Comparison of ENCODE assay signal across 20 cellular contexts in genomic region chr1:207188901-207189300, GRCh38.
DNase-seq lines count a peak whose midpoint lies in the region; ATAC-seq, FAIRE-seq and TF ChIP-seq lines count a peak whose summit lies in the region.
"Had no signal": no experiment of that assay in that cellular context is flagged by ENCODE, and none has a peak within 500 bp of the region (broad histone marks: within the 10 kb centered on the region; RNA-seq: fewer than 3 reads in every experiment).

No MANE protein-coding gene starts in this region.

- H3K4me1 ChIP-seq in left ventricle myocardium inferior = no peaks in the 10 kb centered on the region
- H3K4me1 ChIP-seq in right atrium auricular region = no peaks in the 10 kb centered on the region
- H3K4me1 ChIP-seq in pancreas = peaks cover 0 to 3% (median 0%) of the 10 kb centered on the region in 3 donors

- no peaks in the 10 kb centered on the region for H3K36me3 ChIP-seq in left ventricle myocardium inferior
- no peaks in the 10 kb centered on the region for H3K36me3 ChIP-seq in right atrium auricular region
- H3K36me3 ChIP-seq in pancreas = no peaks in the 10 kb centered on the region

- intact Hi-C loops in left ventricle myocardium inferior (cut with micrococcal nuclease) = no loop called here
- intact Hi-C loops in pancreas (cut with DNase I) = no loop called here

- no peaks in the 10 kb centered on the region for H3K9me3 ChIP-seq in left ventricle myocardium inferior (replicated peaks)
- no peaks in the 10 kb centered on the region for H3K9me3 ChIP-seq in right atrium auricular region
- no peaks in the 10 kb centered on the region for H3K9me3 ChIP-seq in pancreas
- H3K9me3 ChIP-seq: SK-N-SH had no signal

- DNase-seq in left ventricle myocardium inferior (no peak), right atrium auricular region (ENCODE audit: low spot score) (no peak), dermis microvascular lymphatic vessel endothelial cell (ENCODE audit: low read depth in 2 of 2) (peak; percentile 20 to 46), pancreas (no peak), occipital lobe (lab: John Stamatoyannopoulos, UW) (no peak), AG08396 (ENCODE audit: low spot score) (no peak), SIG-M5 treated with dmso at 0.1 percent for 504 hours (lab: John Stamatoyannopoulos, UW; ENCODE audit: unreplicated experiment) (no peak)
- DNase-seq in central memory CD4-positive, alpha-beta T cell = no peak
- DNase-seq: DMS79, IMR-90, NCI-H1105 treated with DMSO at 0.1 percent for 48 hours, NCI-H2081 treated with DMSO at 0.1 percent for 48 hours, NCI-H2171 treated with DMSO at 0.1 percent for 48 hours, NCI-H524 treated with DMSO at 0.1 percent for 48 hours, SHP77 treated with DMSO at 0.1 percent for 48 hours, SK-N-SH had no signal

- no peak overlapping the region for H3K4me3 ChIP-seq in left ventricle myocardium inferior
- no peak overlapping the region for H3K4me3 ChIP-seq in right atrium auricular region
- H3K4me3 ChIP-seq in pancreas = no peak overlapping the region

- peak; percentile 34 for FAIRE-seq in pancreas (lab: Jason Lieb, UNC)
- FAIRE-seq: D721Med, H54 had no signal

- H3K27me3 ChIP-seq in left ventricle myocardium inferior (ENCODE audit: low read depth) (no peaks in the 10 kb centered on the region), right atrium auricular region (no peaks in the 10 kb centered on the region), pancreas (no peaks in the 10 kb centered on the region)

- TF ChIP-seq CTCF in left ventricle myocardium inferior (IDR thresholded peaks at IDR 0.05; ENCODE audit: borderline replicate concordance) = no peak
- TF ChIP-seq CTCF in right atrium auricular region (IDR thresholded peaks at IDR 0.05) = no peak
- no peak for TF ChIP-seq CTCF in pancreas (IDR thresholded peaks at IDR 0.05)

- peak in 2 of 4 donors; percentile 12 to 35 for ATAC-seq in pancreas

- H3K27ac ChIP-seq in left ventricle myocardium inferior (replicated peaks) (peak overlapping the region; percentile 4), right atrium auricular region (no peak overlapping the region), pancreas (no peak overlapping the region)
- H3K27ac ChIP-seq: C4-2B, RWPE1 had no signal

- WGBS in pancreas, 2 donors = 41 to 54% methylated on average over 1 of the region's 1 CpG

Comparison
In these comparisons a context has a peak if more than half of its experiments do, and no peak if none do; other contexts are left out.
1. DNase-seq: peak in dermis microvascular lymphatic vessel endothelial cell (2 of 2); none in left ventricle myocardium inferior (single experiment), right atrium auricular region (single experiment), pancreas (0 of 6), occipital lobe (single experiment), AG08396 (single experiment), central memory CD4-positive, alpha-beta T cell (single experiment) and SIG-M5 treated with dmso at 0.1 percent for 504 hours (single experiment).